In the genomic region with DNA sequence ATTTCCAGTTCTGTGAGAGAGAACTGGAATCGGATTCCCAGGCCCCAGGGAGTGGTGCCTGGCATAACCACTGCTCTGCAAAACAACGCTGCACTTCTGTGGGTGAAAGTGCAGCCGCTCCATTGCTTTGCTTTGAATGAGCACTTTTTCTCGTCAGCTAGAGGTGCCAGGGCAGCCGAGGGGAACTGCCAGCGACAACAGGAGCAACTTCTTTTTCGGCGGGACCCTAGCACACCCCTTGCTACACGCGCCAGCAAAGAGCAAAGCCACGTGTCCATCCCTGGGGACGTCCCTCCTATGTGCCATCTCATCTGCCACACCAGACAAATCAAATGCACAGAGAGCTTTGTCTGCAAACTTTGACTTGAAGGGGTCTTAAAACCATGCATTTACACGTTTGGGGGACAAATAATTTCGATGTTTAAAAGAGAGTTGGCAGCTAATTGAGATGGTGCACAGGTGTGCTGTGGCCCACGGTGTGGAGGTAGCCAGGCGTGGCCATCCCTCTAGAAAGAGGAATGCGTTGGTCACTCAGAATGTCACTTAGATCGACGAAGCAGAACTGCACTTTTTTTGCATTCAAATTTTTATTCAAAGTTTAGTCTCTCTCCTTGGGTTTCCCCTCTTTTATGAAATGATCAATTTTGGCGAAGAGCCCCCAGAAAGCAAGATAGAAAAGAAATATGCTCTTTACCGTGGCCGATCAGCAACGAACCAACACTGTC, we compare ENCODE assay signal across 1 cellular context.
TF ChIP-seq lines count a peak whose summit lies in the region.

No MANE protein-coding gene starts in this region.

TF ChIP-seq in H1, 55 proteins besides CTCF, POLR2A, EP300 and RAD21 (continued from another document):
- TF ChIP-seq, protein P1, sequence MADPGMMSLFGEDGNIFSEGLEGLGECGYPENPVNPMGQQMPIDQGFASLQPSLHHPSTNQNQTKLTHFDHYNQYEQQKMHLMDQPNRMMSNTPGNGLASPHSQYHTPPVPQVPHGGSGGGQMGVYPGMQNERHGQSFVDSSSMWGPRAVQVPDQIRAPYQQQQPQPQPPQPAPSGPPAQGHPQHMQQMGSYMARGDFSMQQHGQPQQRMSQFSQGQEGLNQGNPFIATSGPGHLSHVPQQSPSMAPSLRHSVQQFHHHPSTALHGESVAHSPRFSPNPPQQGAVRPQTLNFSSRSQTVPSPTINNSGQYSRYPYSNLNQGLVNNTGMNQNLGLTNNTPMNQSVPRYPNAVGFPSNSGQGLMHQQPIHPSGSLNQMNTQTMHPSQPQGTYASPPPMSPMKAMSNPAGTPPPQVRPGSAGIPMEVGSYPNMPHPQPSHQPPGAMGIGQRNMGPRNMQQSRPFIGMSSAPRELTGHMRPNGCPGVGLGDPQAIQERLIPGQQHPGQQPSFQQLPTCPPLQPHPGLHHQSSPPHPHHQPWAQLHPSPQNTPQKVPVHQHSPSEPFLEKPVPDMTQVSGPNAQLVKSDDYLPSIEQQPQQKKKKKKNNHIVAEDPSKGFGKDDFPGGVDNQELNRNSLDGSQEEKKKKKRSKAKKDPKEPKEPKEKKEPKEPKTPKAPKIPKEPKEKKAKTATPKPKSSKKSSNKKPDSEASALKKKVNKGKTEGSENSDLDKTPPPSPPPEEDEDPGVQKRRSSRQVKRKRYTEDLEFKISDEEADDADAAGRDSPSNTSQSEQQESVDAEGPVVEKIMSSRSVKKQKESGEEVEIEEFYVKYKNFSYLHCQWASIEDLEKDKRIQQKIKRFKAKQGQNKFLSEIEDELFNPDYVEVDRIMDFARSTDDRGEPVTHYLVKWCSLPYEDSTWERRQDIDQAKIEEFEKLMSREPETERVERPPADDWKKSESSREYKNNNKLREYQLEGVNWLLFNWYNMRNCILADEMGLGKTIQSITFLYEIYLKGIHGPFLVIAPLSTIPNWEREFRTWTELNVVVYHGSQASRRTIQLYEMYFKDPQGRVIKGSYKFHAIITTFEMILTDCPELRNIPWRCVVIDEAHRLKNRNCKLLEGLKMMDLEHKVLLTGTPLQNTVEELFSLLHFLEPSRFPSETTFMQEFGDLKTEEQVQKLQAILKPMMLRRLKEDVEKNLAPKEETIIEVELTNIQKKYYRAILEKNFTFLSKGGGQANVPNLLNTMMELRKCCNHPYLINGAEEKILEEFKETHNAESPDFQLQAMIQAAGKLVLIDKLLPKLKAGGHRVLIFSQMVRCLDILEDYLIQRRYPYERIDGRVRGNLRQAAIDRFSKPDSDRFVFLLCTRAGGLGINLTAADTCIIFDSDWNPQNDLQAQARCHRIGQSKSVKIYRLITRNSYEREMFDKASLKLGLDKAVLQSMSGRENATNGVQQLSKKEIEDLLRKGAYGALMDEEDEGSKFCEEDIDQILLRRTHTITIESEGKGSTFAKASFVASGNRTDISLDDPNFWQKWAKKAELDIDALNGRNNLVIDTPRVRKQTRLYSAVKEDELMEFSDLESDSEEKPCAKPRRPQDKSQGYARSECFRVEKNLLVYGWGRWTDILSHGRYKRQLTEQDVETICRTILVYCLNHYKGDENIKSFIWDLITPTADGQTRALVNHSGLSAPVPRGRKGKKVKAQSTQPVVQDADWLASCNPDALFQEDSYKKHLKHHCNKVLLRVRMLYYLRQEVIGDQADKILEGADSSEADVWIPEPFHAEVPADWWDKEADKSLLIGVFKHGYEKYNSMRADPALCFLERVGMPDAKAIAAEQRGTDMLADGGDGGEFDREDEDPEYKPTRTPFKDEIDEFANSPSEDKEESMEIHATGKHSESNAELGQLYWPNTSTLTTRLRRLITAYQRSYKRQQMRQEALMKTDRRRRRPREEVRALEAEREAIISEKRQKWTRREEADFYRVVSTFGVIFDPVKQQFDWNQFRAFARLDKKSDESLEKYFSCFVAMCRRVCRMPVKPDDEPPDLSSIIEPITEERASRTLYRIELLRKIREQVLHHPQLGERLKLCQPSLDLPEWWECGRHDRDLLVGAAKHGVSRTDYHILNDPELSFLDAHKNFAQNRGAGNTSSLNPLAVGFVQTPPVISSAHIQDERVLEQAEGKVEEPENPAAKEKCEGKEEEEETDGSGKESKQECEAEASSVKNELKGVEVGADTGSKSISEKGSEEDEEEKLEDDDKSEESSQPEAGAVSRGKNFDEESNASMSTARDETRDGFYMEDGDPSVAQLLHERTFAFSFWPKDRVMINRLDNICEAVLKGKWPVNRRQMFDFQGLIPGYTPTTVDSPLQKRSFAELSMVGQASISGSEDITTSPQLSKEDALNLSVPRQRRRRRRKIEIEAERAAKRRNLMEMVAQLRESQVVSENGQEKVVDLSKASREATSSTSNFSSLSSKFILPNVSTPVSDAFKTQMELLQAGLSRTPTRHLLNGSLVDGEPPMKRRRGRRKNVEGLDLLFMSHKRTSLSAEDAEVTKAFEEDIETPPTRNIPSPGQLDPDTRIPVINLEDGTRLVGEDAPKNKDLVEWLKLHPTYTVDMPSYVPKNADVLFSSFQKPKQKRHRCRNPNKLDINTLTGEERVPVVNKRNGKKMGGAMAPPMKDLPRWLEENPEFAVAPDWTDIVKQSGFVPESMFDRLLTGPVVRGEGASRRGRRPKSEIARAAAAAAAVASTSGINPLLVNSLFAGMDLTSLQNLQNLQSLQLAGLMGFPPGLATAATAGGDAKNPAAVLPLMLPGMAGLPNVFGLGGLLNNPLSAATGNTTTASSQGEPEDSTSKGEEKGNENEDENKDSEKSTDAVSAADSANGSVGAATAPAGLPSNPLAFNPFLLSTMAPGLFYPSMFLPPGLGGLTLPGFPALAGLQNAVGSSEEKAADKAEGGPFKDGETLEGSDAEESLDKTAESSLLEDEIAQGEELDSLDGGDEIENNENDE (IDR thresholded peaks at IDR 0.05; ENCODE audit: insufficient replicate concordance, low read length), result no peak
